Comparison of ENCODE assay signal across 13 cellular contexts in the genomic region with DNA sequence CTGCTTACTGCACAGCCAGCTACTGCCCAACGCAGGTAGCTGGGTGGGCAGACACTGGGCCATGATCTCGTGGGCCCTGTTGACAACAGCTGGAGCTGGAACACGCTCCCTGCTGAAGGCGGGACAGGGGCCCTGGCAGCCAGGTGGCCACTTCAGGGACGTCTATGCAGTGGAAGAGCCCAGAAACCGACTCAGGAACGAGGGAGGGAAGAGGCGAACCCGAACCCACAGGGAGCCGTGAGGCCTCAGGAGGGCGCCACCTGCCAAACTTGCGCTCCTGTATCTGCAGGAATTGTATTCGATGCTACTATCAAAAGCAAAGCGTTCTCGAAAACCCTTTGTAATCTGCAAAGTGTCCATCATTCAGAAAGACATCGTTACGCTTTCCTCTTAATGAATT.
DNase-seq lines count a peak whose midpoint lies in the region; ATAC-seq and TF ChIP-seq lines count a peak whose summit lies in the region.
"Had no signal": no experiment of that assay in that cellular context is flagged by ENCODE, and none has a peak within 500 bp of the region (broad histone marks: within the 10 kb centered on the region; RNA-seq: fewer than 3 reads in every experiment).

No MANE protein-coding gene starts in this region.

- H4K91ac ChIP-seq in IMR-90 (ENCODE audit: insufficient read depth, low read depth, low read length), result no peak overlapping the region

- H3K9me3 ChIP-seq in IMR-90 (ENCODE audit: control insufficient read depth, insufficient read depth, low read length) (peaks cover 6% of the 10 kb centered on the region; the same call in 1 of the 2 replicates), T-helper 17 cell (ENCODE audit: control insufficient read depth, low read length, poor library complexity, severe bottlenecking) (no peaks in the 10 kb centered on the region)

- 0 out of 2 replicates have a peak, but pooled peaks have one; percentile 4 for TF ChIP-seq RAD21 in IMR-90 (IDR thresholded peaks at IDR 0.05; ENCODE audit: low read length)

- CTCF ChIA-PET in activated CD4-positive, alpha-beta memory T cell treated with anti-CD3 and anti-CD28 coated beads for 36 hours (lab: Charles Lee), result interaction anchor here (0.5 to 1.6 kb wide), 3 partner anchors 17 to 124 kb away, joined by 3 read pairs; no protein-coding TSS in a partner anchor
- CTCF ChIA-PET in activated CD4-positive, alpha-beta memory T cell treated with anti-CD3 and anti-CD28 coated beads, Interleukin-2, amount 10 ng/mL, durations not matched to agents 7 days and 5 days (lab: Charles Lee), result no interaction called here
- CTCF ChIA-PET in IMR-90 (lab: Yijun Ruan, JAX), result no interaction called here

- no peak overlapping the region for H2BK20ac ChIP-seq in IMR-90 (ENCODE audit: low read depth, low read length)

- no peak overlapping the region for H3K4me3 Mint-ChIP-seq in activated CD4-positive, alpha-beta memory T cell treated with anti-CD3 and anti-CD28 coated beads for 36 hours
- H3K4me3 Mint-ChIP-seq in activated CD4-positive, alpha-beta memory T cell treated with anti-CD3 and anti-CD28 coated beads, Interleukin-2, amount 10 ng/mL, durations not matched to agents 7 days and 5 days, result no peak overlapping the region
- no peak overlapping the region for H3K4me3 Mint-ChIP-seq in brain
- no peak overlapping the region for H3K4me3 Mint-ChIP-seq in T-helper 17 cell
- H3K4me3 Mint-ChIP-seq: activated T-helper 17 cell treated with anti-CD3 and anti-CD28 coated beads, Interleukin-2, amount 50 U/mL, for 72 hours; CD4-positive, CD25-positive, alpha-beta regulatory T cell had no signal

- POLR2A ChIA-PET in activated CD4-positive, alpha-beta memory T cell treated with anti-CD3 and anti-CD28 coated beads for 36 hours (lab: Charles Lee), result no interaction called here
- POLR2A ChIA-PET in activated CD4-positive, alpha-beta memory T cell treated with anti-CD3 and anti-CD28 coated beads, Interleukin-2, amount 10 ng/mL, durations not matched to agents 7 days and 5 days (lab: Charles Lee), result no interaction called here
- POLR2A ChIA-PET in IMR-90 (lab: Charles Lee; ENCODE audit: unreplicated experiment), result no interaction called here

- no peaks in the 10 kb centered on the region; the same call in 1 of the 2 replicates for H3K36me3 ChIP-seq in IMR-90 (ENCODE audit: control insufficient read depth, insufficient read depth, low read length)

- in situ Hi-C loops in IMR-90 (cut with MboI; ENCODE audit: low sequenced_read_pairs), result no loop called here

- ATAC-seq in IMR-90 (ENCODE audit: low read depth) (no peak), HG02678 (IDR thresholded peaks at IDR 0.05; ENCODE audit: unreplicated experiment) (no peak), T-helper 17 cell (no peak)
- ATAC-seq: activated T-helper 17 cell treated with anti-CD3 and anti-CD28 coated beads, Interleukin-2, amount 50 U/mL, for 72 hours had no signal

- no peaks in the 10 kb centered on the region for H3K9me3 Mint-ChIP-seq in activated CD4-positive, alpha-beta memory T cell treated with anti-CD3 and anti-CD28 coated beads for 36 hours
- no peaks in the 10 kb centered on the region for H3K9me3 Mint-ChIP-seq in activated CD4-positive, alpha-beta memory T cell treated with anti-CD3 and anti-CD28 coated beads, Interleukin-2, amount 10 ng/mL, durations not matched to agents 7 days and 5 days
- H3K9me3 Mint-ChIP-seq in brain, result peaks cover 9 to 10% (median 10%) of the 10 kb centered on the region in 5 experiments
- H3K9me3 Mint-ChIP-seq: activated T-helper 17 cell treated with anti-CD3 and anti-CD28 coated beads, Interleukin-2, amount 50 U/mL, for 72 hours; CD4-positive, CD25-positive, alpha-beta regulatory T cell had no signal

- H3K14ac ChIP-seq in IMR-90 (replicated peaks; ENCODE audit: low read depth, low read length), result no peak overlapping the region

- H3K9ac ChIP-seq in IMR-90 (ENCODE audit: low read depth, low read length), result no peak overlapping the region

- no peak overlapping the region for H2BK15ac ChIP-seq in IMR-90 (ENCODE audit: low read depth, low read length)

- no peak overlapping the region for H3K4ac ChIP-seq in IMR-90 (ENCODE audit: low read depth, low read length)

- no peaks in the 10 kb centered on the region for H3K4me1 ChIP-seq in IMR-90 (ENCODE audit: control insufficient read depth, insufficient read depth, low read length)

- TF ChIP-seq CTCF in IMR-90 (conservative IDR thresholded peaks at IDR 0.05; ENCODE audit: low read depth, low read length) (no peak; the same call in 1 of the 2 replicates), brain (conservative IDR thresholded peaks at IDR 0.05) (peak in 1 of 2 experiments; percentile 42)

- 73% methylated on average over 2 of the region's 17 CpGs; no CpG with 5 or more reads in 1 of the 2 experiments for WGBS in IMR-90 (ENCODE audit: extremely low coverage in 2 of 2, insufficient read length in 1 of 2), 2 experiments

- intact Hi-C loops in activated CD4-positive, alpha-beta memory T cell treated with anti-CD3 and anti-CD28 coated beads for 36 hours (cut with micrococcal nuclease), result loop anchor here (1.0 kb wide), 1 partner anchor 124 kb away; no protein-coding TSS in a partner anchor
- intact Hi-C loops in IMR-90 (cut with micrococcal nuclease), result no loop called here

- no peak overlapping the region for H3K4me2 ChIP-seq in IMR-90 (ENCODE audit: low read depth, low read length)

- no peak overlapping the region for H3K27ac Mint-ChIP-seq in activated CD4-positive, alpha-beta memory T cell treated with anti-CD3 and anti-CD28 coated beads for 36 hours
- H3K27ac Mint-ChIP-seq in activated CD4-positive, alpha-beta memory T cell treated with anti-CD3 and anti-CD28 coated beads, Interleukin-2, amount 10 ng/mL, durations not matched to agents 7 days and 5 days, result no peak overlapping the region
- peak overlapping the region in 3 of 5 experiments; percentile 48 to 82 (median 67) for H3K27ac Mint-ChIP-seq in brain
- no peak overlapping the region for H3K27ac Mint-ChIP-seq in T-helper 17 cell
- H3K27ac Mint-ChIP-seq: activated T-helper 17 cell treated with anti-CD3 and anti-CD28 coated beads, Interleukin-2, amount 50 U/mL, for 72 hours; CD4-positive, CD25-positive, alpha-beta regulatory T cell had no signal

- H3K4me3 ChIP-seq in IMR-90 (ENCODE audit: insufficient read depth, low read depth, low read length), result no peak overlapping the region
- H3K4me3 ChIP-seq: dorsolateral prefrontal cortex had no signal

- no peak overlapping the region for H2BK120ac ChIP-seq in IMR-90 (ENCODE audit: low read depth, low read length)

- dilution Hi-C loops in IMR-90 (cut with HindIII; ENCODE audit: low sequenced_read_pairs, unreplicated experiment), result no loop called here

- H3K27me3 ChIP-seq in IMR-90 (ENCODE audit: control insufficient read depth, insufficient read depth, low read length), result no peaks in the 10 kb centered on the region
- H3K27me3 ChIP-seq: dorsolateral prefrontal cortex had no signal

- no peaks in the 10 kb centered on the region for H3K79me1 ChIP-seq in IMR-90 (ENCODE audit: low read depth in 1 of 2, low read length in 2 of 2)

- H3K56ac ChIP-seq in IMR-90 (ENCODE audit: extremely low read depth, insufficient read depth, low read length), result no peak overlapping the region

- H3K23ac ChIP-seq in IMR-90 (ENCODE audit: low read depth, low read length), result no peak overlapping the region

- no peaks in the 10 kb centered on the region for H4K20me1 ChIP-seq in IMR-90 (ENCODE audit: insufficient read depth, low read length)

- no peak overlapping the region for H2AK5ac ChIP-seq in IMR-90 (ENCODE audit: low read depth, low read length)

- TF ChIP-seq POLR2A in IMR-90 (IDR thresholded peaks at IDR 0.05; ENCODE audit: low read depth, low read length), result no peak

- H3K18ac ChIP-seq in IMR-90 (ENCODE audit: low read depth, low read length), result no peak overlapping the region

- H4K5ac ChIP-seq in IMR-90 (ENCODE audit: low read depth, low read length), result no peak overlapping the region

- H2AK9ac ChIP-seq in IMR-90 (replicated peaks; ENCODE audit: low read depth, low read length, poor library complexity), result no peak overlapping the region

- H4K8ac ChIP-seq in IMR-90 (ENCODE audit: low read depth in 2 of 2, low read length in 2 of 2), result no peak overlapping the region

- no TSS peak for BruUV-seq in IMR-90 (replicated peaks; lab: Mats Ljungman, UMichigan)

- no peaks in the 10 kb centered on the region for H3K4me1 Mint-ChIP-seq in activated CD4-positive, alpha-beta memory T cell treated with anti-CD3 and anti-CD28 coated beads for 36 hours (ENCODE audit: low read depth)
- no peaks in the 10 kb centered on the region for H3K4me1 Mint-ChIP-seq in activated CD4-positive, alpha-beta memory T cell treated with anti-CD3 and anti-CD28 coated beads, Interleukin-2, amount 10 ng/mL, durations not matched to agents 7 days and 5 days
- H3K4me1 Mint-ChIP-seq in brain (peaks cover 14% of the 10 kb centered on the region), T-helper 17 cell (peaks cover 3% of the 10 kb centered on the region)

- H2BK5ac ChIP-seq in IMR-90 (ENCODE audit: low read depth, low read length, poor library complexity, severe bottlenecking), result no peak overlapping the region

- H3K27me3 Mint-ChIP-seq in activated CD4-positive, alpha-beta memory T cell treated with anti-CD3 and anti-CD28 coated beads for 36 hours, result no peaks in the 10 kb centered on the region
- no peaks in the 10 kb centered on the region for H3K27me3 Mint-ChIP-seq in activated CD4-positive, alpha-beta memory T cell treated with anti-CD3 and anti-CD28 coated beads, Interleukin-2, amount 10 ng/mL, durations not matched to agents 7 days and 5 days
- H3K27me3 Mint-ChIP-seq in brain, result no peaks in the 10 kb centered on the region
- H3K27me3 Mint-ChIP-seq in T-helper 17 cell, result no peaks in the 10 kb centered on the region
- H3K27me3 Mint-ChIP-seq: activated T-helper 17 cell treated with anti-CD3 and anti-CD28 coated beads, Interleukin-2, amount 50 U/mL, for 72 hours; CD4-positive, CD25-positive, alpha-beta regulatory T cell had no signal

- H2AFZ ChIP-seq in IMR-90 (replicated peaks; ENCODE audit: low read length, poor library complexity), result no peak overlapping the region

- 0 out of 2 replicates have a peak, but pooled peaks cover 3% of the 10 kb centered on the region for H3K9me1 ChIP-seq in IMR-90 (ENCODE audit: insufficient read depth, low read length)

- H3K36me3 Mint-ChIP-seq in activated CD4-positive, alpha-beta memory T cell treated with anti-CD3 and anti-CD28 coated beads for 36 hours, result peaks cover 8% of the 10 kb centered on the region
- peaks cover 4% of the 10 kb centered on the region for H3K36me3 Mint-ChIP-seq in activated CD4-positive, alpha-beta memory T cell treated with anti-CD3 and anti-CD28 coated beads, Interleukin-2, amount 10 ng/mL, durations not matched to agents 7 days and 5 days (ENCODE audit: low read depth)
- H3K36me3 Mint-ChIP-seq in brain (peaks cover 27% of the 10 kb centered on the region), T-helper 17 cell (ENCODE audit: low read depth) (peaks cover 2% of the 10 kb centered on the region)

- peak; percentile 37 for DNase-seq in activated CD4-positive, alpha-beta memory T cell treated with anti-CD3 and anti-CD28 coated beads for 36 hours
- DNase-seq in activated CD4-positive, alpha-beta memory T cell treated with anti-CD3 and anti-CD28 coated beads, Interleukin-2, amount 10 ng/mL, durations not matched to agents 7 days and 5 days, result no peak
- DNase-seq in IMR-90, result no peak
- DNase-seq in stimulated activated CD4-positive, alpha-beta T cell treated with anti-CD3 and anti-CD28 coated beads, Interleukin-4, amount 100 ng/mL, for 1 hour, result peak; percentile 41
- DNase-seq in HUDEP-2 (lab: John Stamatoyannopoulos, UW; ENCODE audit: unreplicated experiment in 76 of 76), result no peak
- no peak for DNase-seq in T-helper 17 cell
- DNase-seq: CD4-positive, CD25-positive, alpha-beta regulatory T cell; hippocampal formation; substantia nigra had no signal

- no peak overlapping the region for H3K27ac ChIP-seq in IMR-90 (ENCODE audit: insufficient read depth, low read length)

Comparison
In these comparisons a context has a peak if more than half of its experiments do, and no peak if none do; other contexts are left out.
1. DNase-seq: peak in activated CD4-positive, alpha-beta memory T cell treated with anti-CD3 and anti-CD28 coated beads for 36 hours (single experiment) and stimulated activated CD4-positive, alpha-beta T cell treated with anti-CD3 and anti-CD28 coated beads, Interleukin-4, amount 100 ng/mL, for 1 hour (single experiment); none in activated CD4-positive, alpha-beta memory T cell treated with anti-CD3 and anti-CD28 coated beads, Interleukin-2, amount 10 ng/mL, durations not matched to agents 7 days and 5 days (single experiment), IMR-90 (single experiment), HUDEP-2 (0 of 76) and T-helper 17 cell (0 of 3).
2. H3K27ac Mint-ChIP-seq: peak in brain (3 of 5); none in activated CD4-positive, alpha-beta memory T cell treated with anti-CD3 and anti-CD28 coated beads for 36 hours (single experiment), activated CD4-positive, alpha-beta memory T cell treated with anti-CD3 and anti-CD28 coated beads, Interleukin-2, amount 10 ng/mL, durations not matched to agents 7 days and 5 days (single experiment) and T-helper 17 cell (single experiment).